Comparison of ENCODE assay signal across 1 cellular context in the genomic region with DNA sequence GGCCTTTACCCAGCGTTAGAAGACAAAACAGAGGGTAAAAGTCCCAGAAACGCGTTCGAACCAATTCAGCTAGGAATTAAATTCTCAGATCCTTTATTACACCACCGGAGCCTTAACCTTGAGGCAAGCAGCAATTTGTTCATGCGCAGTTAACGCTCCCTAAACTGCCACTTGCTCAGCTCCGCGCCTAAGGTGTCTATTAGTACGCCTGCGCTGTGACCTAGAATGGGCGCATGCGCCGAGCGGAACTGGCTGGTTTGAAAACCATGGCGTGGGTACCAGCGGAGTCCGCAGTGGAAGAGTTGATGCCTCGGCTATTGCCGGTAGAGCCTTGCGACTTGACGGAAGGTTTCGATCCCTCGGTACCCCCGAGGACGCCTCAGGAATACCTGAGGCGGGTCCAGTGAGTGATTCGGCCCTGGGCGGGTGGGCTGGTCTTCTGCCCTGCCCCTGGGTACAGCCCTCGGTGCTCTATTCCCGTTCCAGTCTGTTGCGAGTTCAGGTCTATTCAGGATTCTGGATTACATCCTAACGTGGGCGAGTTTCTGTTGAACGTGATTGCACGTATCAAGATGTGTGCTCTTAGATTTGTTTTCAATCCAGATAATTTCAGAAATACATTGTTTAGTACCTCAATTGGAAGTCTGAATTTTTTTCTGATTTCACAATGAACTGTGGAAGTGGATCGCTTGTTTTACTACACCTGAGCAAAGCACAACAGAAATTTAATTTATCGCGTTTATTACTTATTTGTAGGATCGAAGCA.
TF ChIP-seq lines count a peak whose summit lies in the region.

A gene with protein sequence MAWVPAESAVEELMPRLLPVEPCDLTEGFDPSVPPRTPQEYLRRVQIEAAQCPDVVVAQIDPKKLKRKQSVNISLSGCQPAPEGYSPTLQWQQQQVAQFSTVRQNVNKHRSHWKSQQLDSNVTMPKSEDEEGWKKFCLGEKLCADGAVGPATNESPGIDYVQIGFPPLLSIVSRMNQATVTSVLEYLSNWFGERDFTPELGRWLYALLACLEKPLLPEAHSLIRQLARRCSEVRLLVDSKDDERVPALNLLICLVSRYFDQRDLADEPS (plus strand): TSS at position 251 of the 766 bp plus-strand sequence. CDS start 16 bp downstream, at position 267.

TF ChIP-seq in HepG2, 621 proteins besides CTCF, POLR2A, EP300 and RAD21 (continued from another document and continues in another):
- TF ChIP-seq, protein P1, sequence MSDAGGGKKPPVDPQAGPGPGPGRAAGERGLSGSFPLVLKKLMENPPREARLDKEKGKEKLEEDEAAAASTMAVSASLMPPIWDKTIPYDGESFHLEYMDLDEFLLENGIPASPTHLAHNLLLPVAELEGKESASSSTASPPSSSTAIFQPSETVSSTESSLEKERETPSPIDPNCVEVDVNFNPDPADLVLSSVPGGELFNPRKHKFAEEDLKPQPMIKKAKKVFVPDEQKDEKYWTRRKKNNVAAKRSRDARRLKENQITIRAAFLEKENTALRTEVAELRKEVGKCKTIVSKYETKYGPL (CRISPR knock-in tag; IDR thresholded peaks at IDR 0.05), result peak; percentile 86
- TF ChIP-seq MAFF (IDR thresholded peaks at IDR 0.05; ENCODE audit: low read depth, low read length) (no peak), ZNF260 (CRISPR knock-in tag; IDR thresholded peaks at IDR 0.05; ENCODE audit: borderline replicate concordance, low read depth) (0 out of 2 replicates have a peak, but pooled peaks have one; percentile 40), ZNF644 (CRISPR knock-in tag; IDR thresholded peaks at IDR 0.05; ENCODE audit: low read depth) (0 out of 2 replicates have a peak, but pooled peaks have one; percentile 51), ZNF841 (CRISPR knock-in tag; IDR thresholded peaks at IDR 0.05; ENCODE audit: borderline replicate concordance) (no peak), REL (CRISPR knock-in tag; conservative IDR thresholded peaks at IDR 0.05) (no peak), ZNF530 (CRISPR knock-in tag; IDR thresholded peaks at IDR 0.05; ENCODE audit: low read depth) (no peak), CCDC6 (CRISPR knock-in tag; IDR thresholded peaks at IDR 0.05) (peak; percentile 79), HHEX (CRISPR knock-in tag; IDR thresholded peaks at IDR 0.05) (no peak), ZNF788 (CRISPR knock-in tag; IDR thresholded peaks at IDR 0.05; ENCODE audit: borderline replicate concordance) (peak; percentile 97; the same call in 1 of the 2 replicates), ZNF713 (CRISPR knock-in tag; IDR thresholded peaks at IDR 0.05) (peak; percentile 99), IKZF4 (CRISPR knock-in tag; IDR thresholded peaks at IDR 0.05; ENCODE audit: borderline replicate concordance, low read depth, not compliant biosample characterization) (peak; percentile 94), ZNF878 (CRISPR knock-in tag; IDR thresholded peaks at IDR 0.05) (peak; percentile 66), KDM3A (CRISPR knock-in tag; IDR thresholded peaks at IDR 0.05; ENCODE audit: low read depth) (0 out of 2 replicates have a peak, but pooled peaks have one; percentile 61), ELF3 (CRISPR knock-in tag; IDR thresholded peaks at IDR 0.05) (peak; percentile 75; the same call in 1 of the 2 replicates), RAD51 (IDR thresholded peaks at IDR 0.05; ENCODE audit: borderline replicate concordance) (no peak), ARID2 (CRISPR knock-in tag; IDR thresholded peaks at IDR 0.05; ENCODE audit: borderline replicate concordance) (peak; percentile 98; the same call in 1 of the 2 replicates), ZFX (CRISPR knock-in tag; IDR thresholded peaks at IDR 0.05; ENCODE audit: low read depth) (peak; percentile 88), AGO2 (optimal IDR thresholded peaks at IDR 0.05; ENCODE audit: low read depth, low read length) (no peak), SP1 (IDR thresholded peaks at IDR 0.05) (no peak), SP1 (CRISPR knock-in tag; IDR thresholded peaks at IDR 0.05) (no peak; the same call in 1 of the 2 replicates), TAF1 (CRISPR knock-in tag; IDR thresholded peaks at IDR 0.05) (peak; percentile 97), HNRNPLL (IDR thresholded peaks at IDR 0.05; ENCODE audit: low read depth, low read length, poor library complexity, severe bottlenecking) (peak; percentile 97), TARDBP (CRISPR knock-in tag; IDR thresholded peaks at IDR 0.05) (peak; percentile 96), GFI1 (CRISPR knock-in tag; IDR thresholded peaks at IDR 0.05; ENCODE audit: borderline replicate concordance) (peak; percentile 84; the same call in 1 of the 2 replicates), SAP130 (CRISPR knock-in tag; IDR thresholded peaks at IDR 0.05; ENCODE audit: low read depth) (peak; percentile 98), ZNF230 (CRISPR knock-in tag; IDR thresholded peaks at IDR 0.05) (peak; percentile 98), ZNF136 (CRISPR knock-in tag; IDR thresholded peaks at IDR 0.05; ENCODE audit: low read depth) (peak; percentile 97), ZC3H13 (CRISPR knock-in tag; IDR thresholded peaks at IDR 0.05) (no peak), U2AF1 (optimal IDR thresholded peaks at IDR 0.05; ENCODE audit: low read depth, low read length) (peak; percentile 34), SOX13 (IDR thresholded peaks at IDR 0.05) (0 out of 2 replicates have a peak, but pooled peaks have one; percentile 26), SOX13 (CRISPR knock-in tag; conservative IDR thresholded peaks at IDR 0.05 in 1 of 2, IDR thresholded peaks at IDR 0.05 in 1 of 2) (peak; percentile 41 to 86; a peak in 1 of 4 replicates), NKX3-1 (CRISPR knock-in tag; IDR thresholded peaks at IDR 0.05) (peak; percentile 94), RORA (CRISPR knock-in tag; IDR thresholded peaks at IDR 0.05) (no peak), ZNF589 (CRISPR knock-in tag; conservative IDR thresholded peaks at IDR 0.05) (no peak), ZNF747 (CRISPR knock-in tag; IDR thresholded peaks at IDR 0.05; ENCODE audit: borderline replicate concordance) (peak; percentile 98), FOXP1 (IDR thresholded peaks at IDR 0.05) (no peak), FOXP1 (CRISPR knock-in tag; IDR thresholded peaks at IDR 0.05) (no peak), HMGA1 (CRISPR knock-in tag; conservative IDR thresholded peaks at IDR 0.05) (no peak; the same call in 1 of the 2 replicates), KLF9 (CRISPR knock-in tag; IDR thresholded peaks at IDR 0.05; ENCODE audit: low read depth) (peak; percentile 88; the same call in 1 of the 2 replicates), ZEB1 (IDR thresholded peaks at IDR 0.05; ENCODE audit: insufficient replicate concordance, low read depth) (no peak), ZNF382 (CRISPR knock-in tag; IDR thresholded peaks at IDR 0.05; ENCODE audit: borderline replicate concordance) (no peak), ZNF121 (CRISPR knock-in tag; IDR thresholded peaks at IDR 0.05) (no peak; the same call in 1 of the 2 replicates), RCOR2 (CRISPR knock-in tag; IDR thresholded peaks at IDR 0.05) (no peak)
- TF ChIP-seq, protein P2, sequence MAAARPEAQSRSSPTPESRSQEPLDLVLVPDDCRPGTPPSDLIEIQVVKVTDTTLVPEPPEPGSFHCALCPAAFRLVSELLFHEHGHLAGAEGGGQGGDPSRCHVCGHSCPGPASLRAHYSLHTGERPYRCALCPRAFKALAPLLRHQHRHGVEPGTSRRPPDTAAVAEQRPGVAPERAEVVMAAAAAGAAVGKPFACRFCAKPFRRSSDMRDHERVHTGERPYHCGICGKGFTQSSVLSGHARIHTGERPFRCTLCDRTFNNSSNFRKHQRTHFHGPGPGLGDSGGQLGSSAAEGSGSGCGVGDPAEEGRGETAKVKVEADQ (CRISPR knock-in tag; IDR thresholded peaks at IDR 0.05; ENCODE audit: borderline replicate concordance), result peak; percentile 88
- TF ChIP-seq, protein P3, sequence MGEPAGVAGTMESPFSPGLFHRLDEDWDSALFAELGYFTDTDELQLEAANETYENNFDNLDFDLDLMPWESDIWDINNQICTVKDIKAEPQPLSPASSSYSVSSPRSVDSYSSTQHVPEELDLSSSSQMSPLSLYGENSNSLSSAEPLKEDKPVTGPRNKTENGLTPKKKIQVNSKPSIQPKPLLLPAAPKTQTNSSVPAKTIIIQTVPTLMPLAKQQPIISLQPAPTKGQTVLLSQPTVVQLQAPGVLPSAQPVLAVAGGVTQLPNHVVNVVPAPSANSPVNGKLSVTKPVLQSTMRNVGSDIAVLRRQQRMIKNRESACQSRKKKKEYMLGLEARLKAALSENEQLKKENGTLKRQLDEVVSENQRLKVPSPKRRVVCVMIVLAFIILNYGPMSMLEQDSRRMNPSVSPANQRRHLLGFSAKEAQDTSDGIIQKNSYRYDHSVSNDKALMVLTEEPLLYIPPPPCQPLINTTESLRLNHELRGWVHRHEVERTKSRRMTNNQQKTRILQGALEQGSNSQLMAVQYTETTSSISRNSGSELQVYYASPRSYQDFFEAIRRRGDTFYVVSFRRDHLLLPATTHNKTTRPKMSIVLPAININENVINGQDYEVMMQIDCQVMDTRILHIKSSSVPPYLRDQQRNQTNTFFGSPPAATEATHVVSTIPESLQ (CRISPR knock-in tag; conservative IDR thresholded peaks at IDR 0.05), result 0 out of 2 replicates have a peak, but pooled peaks have one; percentile 93
- TF ChIP-seq, protein P4, sequence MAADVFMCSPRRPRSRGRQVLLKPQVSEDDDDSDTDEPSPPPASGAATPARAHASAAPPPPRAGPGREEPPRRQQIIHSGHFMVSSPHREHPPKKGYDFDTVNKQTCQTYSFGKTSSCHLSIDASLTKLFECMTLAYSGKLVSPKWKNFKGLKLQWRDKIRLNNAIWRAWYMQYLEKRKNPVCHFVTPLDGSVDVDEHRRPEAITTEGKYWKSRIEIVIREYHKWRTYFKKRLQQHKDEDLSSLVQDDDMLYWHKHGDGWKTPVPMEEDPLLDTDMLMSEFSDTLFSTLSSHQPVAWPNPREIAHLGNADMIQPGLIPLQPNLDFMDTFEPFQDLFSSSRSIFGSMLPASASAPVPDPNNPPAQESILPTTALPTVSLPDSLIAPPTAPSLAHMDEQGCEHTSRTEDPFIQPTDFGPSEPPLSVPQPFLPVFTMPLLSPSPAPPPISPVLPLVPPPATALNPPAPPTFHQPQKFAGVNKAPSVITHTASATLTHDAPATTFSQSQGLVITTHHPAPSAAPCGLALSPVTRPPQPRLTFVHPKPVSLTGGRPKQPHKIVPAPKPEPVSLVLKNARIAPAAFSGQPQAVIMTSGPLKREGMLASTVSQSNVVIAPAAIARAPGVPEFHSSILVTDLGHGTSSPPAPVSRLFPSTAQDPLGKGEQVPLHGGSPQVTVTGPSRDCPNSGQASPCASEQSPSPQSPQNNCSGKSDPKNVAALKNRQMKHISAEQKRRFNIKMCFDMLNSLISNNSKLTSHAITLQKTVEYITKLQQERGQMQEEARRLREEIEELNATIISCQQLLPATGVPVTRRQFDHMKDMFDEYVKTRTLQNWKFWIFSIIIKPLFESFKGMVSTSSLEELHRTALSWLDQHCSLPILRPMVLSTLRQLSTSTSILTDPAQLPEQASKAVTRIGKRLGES (CRISPR knock-in tag; IDR thresholded peaks at IDR 0.05; ENCODE audit: borderline replicate concordance), result peak; percentile 68; the same call in 1 of the 2 replicates
- TF ChIP-seq, protein P5, sequence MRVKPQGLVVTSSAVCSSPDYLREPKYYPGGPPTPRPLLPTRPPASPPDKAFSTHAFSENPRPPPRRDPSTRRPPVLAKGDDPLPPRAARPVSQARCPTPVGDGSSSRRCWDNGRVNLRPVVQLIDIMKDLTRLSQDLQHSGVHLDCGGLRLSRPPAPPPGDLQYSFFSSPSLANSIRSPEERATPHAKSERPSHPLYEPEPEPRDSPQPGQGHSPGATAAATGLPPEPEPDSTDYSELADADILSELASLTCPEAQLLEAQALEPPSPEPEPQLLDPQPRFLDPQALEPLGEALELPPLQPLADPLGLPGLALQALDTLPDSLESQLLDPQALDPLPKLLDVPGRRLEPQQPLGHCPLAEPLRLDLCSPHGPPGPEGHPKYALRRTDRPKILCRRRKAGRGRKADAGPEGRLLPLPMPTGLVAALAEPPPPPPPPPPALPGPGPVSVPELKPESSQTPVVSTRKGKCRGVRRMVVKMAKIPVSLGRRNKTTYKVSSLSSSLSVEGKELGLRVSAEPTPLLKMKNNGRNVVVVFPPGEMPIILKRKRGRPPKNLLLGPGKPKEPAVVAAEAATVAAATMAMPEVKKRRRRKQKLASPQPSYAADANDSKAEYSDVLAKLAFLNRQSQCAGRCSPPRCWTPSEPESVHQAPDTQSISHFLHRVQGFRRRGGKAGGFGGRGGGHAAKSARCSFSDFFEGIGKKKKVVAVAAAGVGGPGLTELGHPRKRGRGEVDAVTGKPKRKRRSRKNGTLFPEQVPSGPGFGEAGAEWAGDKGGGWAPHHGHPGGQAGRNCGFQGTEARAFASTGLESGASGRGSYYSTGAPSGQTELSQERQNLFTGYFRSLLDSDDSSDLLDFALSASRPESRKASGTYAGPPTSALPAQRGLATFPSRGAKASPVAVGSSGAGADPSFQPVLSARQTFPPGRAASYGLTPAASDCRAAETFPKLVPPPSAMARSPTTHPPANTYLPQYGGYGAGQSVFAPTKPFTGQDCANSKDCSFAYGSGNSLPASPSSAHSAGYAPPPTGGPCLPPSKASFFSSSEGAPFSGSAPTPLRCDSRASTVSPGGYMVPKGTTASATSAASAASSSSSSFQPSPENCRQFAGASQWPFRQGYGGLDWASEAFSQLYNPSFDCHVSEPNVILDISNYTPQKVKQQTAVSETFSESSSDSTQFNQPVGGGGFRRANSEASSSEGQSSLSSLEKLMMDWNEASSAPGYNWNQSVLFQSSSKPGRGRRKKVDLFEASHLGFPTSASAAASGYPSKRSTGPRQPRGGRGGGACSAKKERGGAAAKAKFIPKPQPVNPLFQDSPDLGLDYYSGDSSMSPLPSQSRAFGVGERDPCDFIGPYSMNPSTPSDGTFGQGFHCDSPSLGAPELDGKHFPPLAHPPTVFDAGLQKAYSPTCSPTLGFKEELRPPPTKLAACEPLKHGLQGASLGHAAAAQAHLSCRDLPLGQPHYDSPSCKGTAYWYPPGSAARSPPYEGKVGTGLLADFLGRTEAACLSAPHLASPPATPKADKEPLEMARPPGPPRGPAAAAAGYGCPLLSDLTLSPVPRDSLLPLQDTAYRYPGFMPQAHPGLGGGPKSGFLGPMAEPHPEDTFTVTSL (CRISPR knock-in tag; IDR thresholded peaks at IDR 0.05; ENCODE audit: borderline replicate concordance), result no peak
- TF ChIP-seq, protein P6, sequence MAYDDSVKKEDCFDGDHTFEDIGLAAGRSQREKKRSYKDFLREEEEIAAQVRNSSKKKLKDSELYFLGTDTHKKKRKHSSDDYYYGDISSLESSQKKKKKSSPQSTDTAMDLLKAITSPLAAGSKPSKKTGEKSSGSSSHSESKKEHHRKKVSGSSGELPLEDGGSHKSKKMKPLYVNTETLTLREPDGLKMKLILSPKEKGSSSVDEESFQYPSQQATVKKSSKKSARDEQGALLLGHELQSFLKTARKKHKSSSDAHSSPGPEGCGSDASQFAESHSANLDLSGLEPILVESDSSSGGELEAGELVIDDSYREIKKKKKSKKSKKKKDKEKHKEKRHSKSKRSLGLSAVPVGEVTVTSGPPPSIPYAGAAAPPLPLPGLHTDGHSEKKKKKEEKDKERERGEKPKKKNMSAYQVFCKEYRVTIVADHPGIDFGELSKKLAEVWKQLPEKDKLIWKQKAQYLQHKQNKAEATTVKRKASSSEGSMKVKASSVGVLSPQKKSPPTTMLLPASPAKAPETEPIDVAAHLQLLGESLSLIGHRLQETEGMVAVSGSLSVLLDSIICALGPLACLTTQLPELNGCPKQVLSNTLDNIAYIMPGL (CRISPR knock-in tag; IDR thresholded peaks at IDR 0.05; ENCODE audit: borderline replicate concordance in 1 of 2, low read depth in 1 of 2), result peak; percentile 94 to 96
